In genomic region chr12:124131671-124132058, GRCh38 we compare ENCODE assay signal across 18 cellular contexts.
"Had no signal": no experiment of that assay in that cellular context is flagged by ENCODE, and none has a peak within 500 bp of the region (broad histone marks: within the 10 kb centered on the region; RNA-seq: fewer than 3 reads in every experiment).

No MANE protein-coding gene starts in this region.

- H3K9me3 ChIP-seq: esophagus squamous epithelium, neutrophil, tibial nerve had no signal

- H3K4me3 ChIP-seq: esophagus squamous epithelium, smooth muscle cell, tibial nerve had no signal

- H3K4me2 ChIP-seq: smooth muscle cell had no signal

- ATAC-seq: activated CD8-positive, alpha-beta T cell treated with anti-CD3 and anti-CD28 coated beads for 36 hours; activated T-cell treated with anti-CD3 and anti-CD28 coated beads, Interleukin-2, amount 50 U/mL, for 72 hours; right cardiac atrium; stimulated activated memory B cell treated with anti-CD40 and anti-IgM and Interleukin-4, amounts not matched to agents 10 μg/mL and 1 μg/mL and 100 μg/mL, for 72 hours had no signal

- H3K36me3 Mint-ChIP-seq: stimulated activated memory B cell treated with anti-CD40 and anti-IgM and Interleukin-4, amounts not matched to agents 10 μg/mL and 1 μg/mL and 100 μg/mL, for 72 hours had no signal

- H3K4me1 ChIP-seq: esophagus squamous epithelium had no signal

- H3K27ac ChIP-seq: esophagus squamous epithelium, neutrophil, tibial nerve, WERI-Rb-1 had no signal

- H3K27me3 ChIP-seq: esophagus squamous epithelium, tibial nerve had no signal

- DNase-seq: activated CD4-positive, alpha-beta T cell treated with anti-CD3 and anti-CD28 coated beads for 4 hours; activated CD8-positive, alpha-beta memory T cell treated with anti-CD3 and anti-CD28 coated beads, Interleukin-2, amount 50 U/mL, for 4 hours; activated CD8-positive, alpha-beta T cell treated with anti-CD3 and anti-CD28 coated beads for 36 hours; activated gamma-delta T cell treated with Interleukin-2 at 50 U/mL for 16 hours; activated T-cell treated with anti-CD3 and anti-CD28 coated beads, Interleukin-2, amount 50 U/mL, for 72 hours; aorta; esophagus squamous epithelium; foreskin fibroblast; kidney; midbrain; posterior cingulate gyrus; right cardiac atrium; T1000; WERI-Rb-1 had no signal

- H3K27ac Mint-ChIP-seq: activated CD8-positive, alpha-beta T cell treated with anti-CD3 and anti-CD28 coated beads for 36 hours; activated T-cell treated with anti-CD3 and anti-CD28 coated beads, Interleukin-2, amount 50 U/mL, for 72 hours; stimulated activated memory B cell treated with anti-CD40 and anti-IgM and Interleukin-4, amounts not matched to agents 10 μg/mL and 1 μg/mL and 100 μg/mL, for 72 hours had no signal

- H3K4me3 Mint-ChIP-seq: activated CD8-positive, alpha-beta T cell treated with anti-CD3 and anti-CD28 coated beads for 36 hours; activated T-cell treated with anti-CD3 and anti-CD28 coated beads, Interleukin-2, amount 50 U/mL, for 72 hours; stimulated activated memory B cell treated with anti-CD40 and anti-IgM and Interleukin-4, amounts not matched to agents 10 μg/mL and 1 μg/mL and 100 μg/mL, for 72 hours had no signal

- H3K9me3 Mint-ChIP-seq: activated CD8-positive, alpha-beta T cell treated with anti-CD3 and anti-CD28 coated beads for 36 hours; activated T-cell treated with anti-CD3 and anti-CD28 coated beads, Interleukin-2, amount 50 U/mL, for 72 hours; stimulated activated memory B cell treated with anti-CD40 and anti-IgM and Interleukin-4, amounts not matched to agents 10 μg/mL and 1 μg/mL and 100 μg/mL, for 72 hours had no signal

- H3K4me1 Mint-ChIP-seq: stimulated activated memory B cell treated with anti-CD40 and anti-IgM and Interleukin-4, amounts not matched to agents 10 μg/mL and 1 μg/mL and 100 μg/mL, for 72 hours had no signal

- H3K36me3 ChIP-seq: esophagus squamous epithelium, neutrophil, tibial nerve, WERI-Rb-1 had no signal
